In the genomic region with DNA sequence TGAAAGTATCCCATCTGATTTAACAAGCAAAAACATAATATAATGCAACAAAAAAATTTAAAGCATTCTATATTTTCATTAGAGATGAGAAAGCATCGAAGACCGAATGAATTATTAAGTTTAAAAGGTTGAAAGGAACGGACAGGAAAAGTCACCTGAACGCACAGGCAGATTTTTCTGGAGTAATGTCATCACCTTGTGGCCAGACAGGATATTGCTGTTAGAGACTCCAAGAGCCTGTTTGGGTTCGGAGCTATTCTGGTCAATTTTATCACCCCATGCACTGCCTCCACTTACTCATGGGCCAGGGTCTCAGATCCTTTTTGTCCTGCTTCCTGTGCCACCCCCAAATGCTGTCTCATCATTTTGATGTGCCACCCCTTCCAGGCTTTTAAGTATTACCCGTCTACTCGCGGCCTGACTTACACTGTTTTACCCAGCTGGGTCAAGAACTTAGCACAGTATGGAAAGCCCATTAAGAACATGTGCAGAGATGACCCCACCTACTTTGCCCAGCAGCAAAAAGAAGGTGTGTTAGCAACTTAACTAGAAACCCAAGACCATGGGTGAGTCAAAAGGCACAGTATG, we compare ENCODE assay signal across 8 cellular contexts. TPM values are rescaled to one million over a fixed set of nuclear protein-coding genes. Genes with fewer than 3 reads are reported as not detected.
DNase-seq lines count a peak whose midpoint lies in the region; ATAC-seq and TF ChIP-seq lines count a peak whose summit lies in the region.

No MANE protein-coding gene starts in this region.

- no peaks in the 10 kb centered on the region for H3K9me3 ChIP-seq in PC-9 (ENCODE audit: insufficient read depth, low read depth)

- H3K4me2 ChIP-seq in PC-9 = peak overlapping the region; percentile 19; the same call in 1 of the 2 replicates

- H3K79me2 ChIP-seq in PC-9 (ENCODE audit: low read depth) = no peaks in the 10 kb centered on the region

- no peaks in the 10 kb centered on the region for H3K27me3 ChIP-seq in HL-60 (ENCODE audit: insufficient read depth, poor library complexity, severe bottlenecking)
- H3K27me3 ChIP-seq in PC-9 (ENCODE audit: insufficient read depth, low read depth) = no peaks in the 10 kb centered on the region

- ATAC-seq in Right ventricle myocardium superior (ENCODE audit: poor library complexity) = peak; percentile 70
- no peak for ATAC-seq in HG03457 (IDR thresholded peaks at IDR 0.05; ENCODE audit: unreplicated experiment)

- H3K27ac ChIP-seq in HL-60 (replicated peaks) = no peak overlapping the region
- H3K27ac ChIP-seq in PC-9 = no peak overlapping the region

- no peaks in the 10 kb centered on the region for H4K20me1 ChIP-seq in PC-9 (ENCODE audit: insufficient read depth)

- BruUV-seq in PC-9 (replicated peaks; lab: Mats Ljungman, UMichigan) = no TSS peak

- DNase-seq in NCI-H2196 (lab: John Stamatoyannopoulos, UW; ENCODE audit: unreplicated experiment) (peak; percentile 54), NCI-H2196 treated with DMSO at 0.1 percent for 48 hours (lab: John Stamatoyannopoulos, UW; ENCODE audit: unreplicated experiment) (no peak), HL-60 (ENCODE audit: low read depth in 1 of 2, low spot score in 1 of 2) (peak in 1 of 2 experiments; percentile 42), PC-9 (peak in 1 of 2 experiments; percentile 46), Right ventricle myocardium superior (no peak), renal cortical epithelial cell (ENCODE audit: low read depth) (peak; percentile 55)
- DNase-seq in activated gamma-delta T cell treated with anti-CD3 and anti-CD28 coated beads, Interleukin-2, amount 50 U/mL, for 16 hours (ENCODE audit: low read depth) = peak; percentile 32

- POLR2A ChIA-PET in PC-9 (lab: Charles Lee; ENCODE audit: unreplicated experiment) = interaction anchor here (0.6 kb wide), 1 partner anchor 854 kb away, joined by 3 read pairs; no protein-coding TSS in a partner anchor

- intact Hi-C loops in PC-9 (cut with micrococcal nuclease; ENCODE audit: unreplicated experiment) (loop anchor here (1.0 kb wide), 4 partner anchors 86 to 462 kb away; no protein-coding TSS in a partner anchor), Right ventricle myocardium superior (cut with DNase I) (loop anchor here (5.0 to 10.0 kb wide), 3 partner anchors 218 to 461 kb away; a partner anchor contains a TSS)

- H3K4me1 ChIP-seq in PC-9 (replicated peaks; ENCODE audit: insufficient read depth) = no peaks in the 10 kb centered on the region

- no peaks in the 10 kb centered on the region for H3K9me2 ChIP-seq in PC-9 (ENCODE audit: insufficient read depth)

- CTCF ChIA-PET in PC-9 (lab: Charles Lee) = interaction anchor here (0.9 to 2.5 kb wide), 8 partner anchors 15 to 461 kb away, joined by 3 to 19 read pairs (median 8); no protein-coding TSS in a partner anchor

- no peaks in the 10 kb centered on the region for H3F3A ChIP-seq in PC-9 (ENCODE audit: insufficient read depth, low read depth)

- H3K36me3 ChIP-seq in PC-9 (ENCODE audit: low read depth) = no peaks in the 10 kb centered on the region

- H3K4me3 ChIP-seq in HL-60 (replicated peaks; ENCODE audit: insufficient read depth, low read length) (no peak overlapping the region), PC-9 (no peak overlapping the region)

- no peak overlapping the region for H2AFZ ChIP-seq in PC-9

- TF ChIP-seq CTCF in HL-60 (IDR thresholded peaks at IDR 0.05; ENCODE audit: insufficient read depth, low read length) (peak; percentile 98), PC-9 (conservative IDR thresholded peaks at IDR 0.05) (peak; percentile 91)

RNA-seq across cellular contexts. Expression of a gene that starts 27.3 kb away (rescaled TPM):
- total RNA-seq in PC-9 (2021) (not detected in 2 replicates), Right ventricle myocardium superior (not detected), renal cortical epithelial cell (not detected in 2 replicates)

RNA-seq across cellular contexts. Expression of a gene that starts 49.0 kb away (rescaled TPM):
- not detected in 2 replicates for total RNA-seq in PC-9 (2021)
- not detected for total RNA-seq in Right ventricle myocardium superior
- not detected in 2 replicates for total RNA-seq in renal cortical epithelial cell

RNA-seq across cellular contexts. Expression of a gene that starts 54.2 kb away (rescaled TPM):
- total RNA-seq in PC-9 (2021) = not detected in 2 replicates
- not detected for total RNA-seq in Right ventricle myocardium superior
- total RNA-seq in renal cortical epithelial cell = not detected in 2 replicates

Comparison
In these comparisons a context has a peak if more than half of its experiments do, and no peak if none do; other contexts are left out.
1. DNase-seq: peak in NCI-H2196 (single experiment), activated gamma-delta T cell treated with anti-CD3 and anti-CD28 coated beads, Interleukin-2, amount 50 U/mL, for 16 hours (single experiment) and renal cortical epithelial cell (single experiment); none in NCI-H2196 treated with DMSO at 0.1 percent for 48 hours (single experiment) and Right ventricle myocardium superior (single experiment).